Comparison of ENCODE assay signal across 8 cellular contexts in genomic region chr3:57756528-57757401, GRCh38. TPM values are rescaled to one million over a fixed set of nuclear protein-coding genes. Genes with fewer than 3 reads are reported as not detected.
A peak's percentile ranks its signal among the peaks of the same experiment; 100 is the strongest.
DNase-seq lines count a peak whose midpoint lies in the region; ATAC-seq and TF ChIP-seq lines count a peak whose summit lies in the region.

No MANE protein-coding gene starts in this region.

- CTCF ChIA-PET in AG04449 (lab: Yijun Ruan, JAX): interaction anchor here (1.8 kb wide), 1 partner anchor 96 kb away, joined by 6 read pairs; no protein-coding TSS in a partner anchor

- ATAC-seq in GM19035 (IDR thresholded peaks at IDR 0.05; ENCODE audit: unreplicated experiment) (peak; percentile 23), HG03280 (IDR thresholded peaks at IDR 0.05; ENCODE audit: unreplicated experiment) (peak; percentile 22), gastrocnemius medialis (peak; percentile 44 to 55)

- H3K4me3 ChIP-seq in AG04449 (ENCODE audit: low read depth, low read length) (peak overlapping the region; percentile 89), iPS-11a (ENCODE audit: low read depth, low read length) (peak overlapping the region; percentile 83), gastrocnemius medialis (peak overlapping the region; percentile 86 to 98 (median 96))

- no peaks in the 10 kb centered on the region for H3K36me3 ChIP-seq in gastrocnemius medialis

- H3K4me1 ChIP-seq in gastrocnemius medialis: peaks cover 32 to 42% of the 10 kb centered on the region in 2 donors

- in situ Hi-C loops in gastrocnemius medialis (cut with MboI; ENCODE audit: low sequenced_read_pairs in 4 of 4): loop anchor here (5.0 to 10.0 kb wide), 4 partner anchors 62 to 202 kb away; partner anchors contain the start of genes DENND6A (in 3 of the 4), ARF4 (in 1 of the 4) and PDE12 (in 1 of the 4)

- H3K27ac ChIP-seq in gastrocnemius medialis: peak overlapping the region; percentile 96 to 99 (median 98)

- DNase-seq in AG04449 (ENCODE audit: low read depth, low spot score) (no peak), T-helper 2 cell (peak in 3 of 5 experiments; percentile 1 to 52 (median 11)), astrocyte of the hippocampus (ENCODE audit: low read depth, low spot score) (peak; percentile 79), gastrocnemius medialis (peak; percentile 45 to 58), NCI-H1694 treated with DMSO at 0.1 percent for 48 hours (lab: John Stamatoyannopoulos, UW) (no peak)

- no peak for TF ChIP-seq CTCF in AG04449 (IDR thresholded peaks at IDR 0.05; ENCODE audit: insufficient read depth, low read length, missing control alignments)
- TF ChIP-seq CTCF in gastrocnemius medialis (IDR thresholded peaks at IDR 0.05 in 4 of 5, conservative IDR thresholded peaks at IDR 0.05 in 1 of 5): no peak

- POLR2A ChIA-PET in AG04449 (lab: Yijun Ruan, JAX): interaction anchor here (0.7 to 1.4 kb wide), 4 partner anchors 11 to 159 kb away, joined by 3 to 6 read pairs (median 4); partner anchors contain the start of gene ARF4

- intact Hi-C loops in gastrocnemius medialis (cut with DNase I; ENCODE audit: low total_unique reads): loop anchor here (1.0 to 10.0 kb wide), 8 partner anchors 46 to 592 kb away; partner anchors contain the start of genes ARF4, DENND6A, IL17RD and PDE12

- TF ChIP-seq POLR2A in gastrocnemius medialis (IDR thresholded peaks at IDR 0.05): no peak

- H3K27me3 ChIP-seq in gastrocnemius medialis: no peaks in the 10 kb centered on the region

- no peaks in the 10 kb centered on the region for H3K9me3 ChIP-seq in gastrocnemius medialis

RNA-seq across cellular contexts. Expression of gene SLMAP, which starts 0.7 kb away (rescaled TPM):
- total RNA-seq in gastrocnemius medialis: 100 to 1,000 TPM in 2 of 4 donors, 10 to 100 TPM in 2; 81.1 to 113 (median 97.1) TPM

Comparison
In these comparisons a context has a peak if more than half of its experiments do, and no peak if none do; other contexts are left out.
1. DNase-seq: peak in T-helper 2 cell (3 of 5), astrocyte of the hippocampus (single experiment) and gastrocnemius medialis (2 of 2); none in AG04449 (single experiment) and NCI-H1694 treated with DMSO at 0.1 percent for 48 hours (single experiment).
2. Peak in every context shown above with its lines, with median percentiles within 50 percentile points of each other: H3K4me3 ChIP-seq and ATAC-seq.